Comparison of ENCODE assay signal across 15 cellular contexts in the genomic region with DNA sequence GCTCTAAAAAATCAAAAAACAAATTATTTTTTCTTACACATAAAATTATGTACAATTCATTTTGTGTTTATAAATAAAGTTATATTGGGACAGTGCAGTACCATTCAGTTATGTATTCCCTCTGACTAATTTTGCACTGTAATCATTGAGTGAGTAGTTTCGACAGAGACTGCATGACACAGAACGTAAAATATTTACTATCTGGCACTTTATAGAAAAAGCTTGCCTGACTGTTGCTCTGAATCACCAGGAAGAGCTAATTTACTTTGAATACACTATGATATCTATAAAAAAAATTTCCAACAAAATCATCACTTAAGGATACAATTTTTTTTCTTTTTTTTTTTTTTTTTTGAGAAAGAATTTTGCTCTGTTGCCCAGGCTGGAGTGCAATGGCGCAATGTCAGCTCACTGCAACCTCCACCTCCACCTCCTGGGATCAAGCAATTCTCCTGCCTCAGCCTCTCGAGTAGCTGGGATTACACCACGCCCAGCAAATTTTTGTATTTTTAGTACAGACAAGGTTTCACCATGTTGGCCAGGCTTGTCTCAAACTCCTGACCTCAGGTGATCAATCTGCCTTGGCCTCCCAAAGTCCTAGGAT. TPM values are rescaled to one million over a fixed set of nuclear protein-coding genes. Genes with fewer than 3 reads are reported as not detected.
DNase-seq lines count a peak whose midpoint lies in the region; ATAC-seq and TF ChIP-seq lines count a peak whose summit lies in the region.
"Had no signal": no experiment of that assay in that cellular context is flagged by ENCODE, and none has a peak within 500 bp of the region (broad histone marks: within the 10 kb centered on the region; RNA-seq: fewer than 3 reads in every experiment).

No MANE protein-coding gene starts in this region.

- H3K9me2 ChIP-seq in PC-9 (ENCODE audit: insufficient read depth), result no peaks in the 10 kb centered on the region

- H3K9me3 ChIP-seq in PC-9 (ENCODE audit: insufficient read depth, low read depth), result no peaks in the 10 kb centered on the region
- H3K9me3 ChIP-seq: colonic mucosa, gastroesophageal sphincter, right atrium auricular region had no signal

- no peak overlapping the region for H2AFZ ChIP-seq in PC-9

- ATAC-seq in stimulated activated effector memory CD8-positive, alpha-beta T cell treated with anti-CD3 and anti-CD28 coated beads, Interleukin-12 subunit alpha, Interleukin-12 subunit beta, amount 100 ng/mL, for 72 hours, result no peak
- ATAC-seq: gastroesophageal sphincter; naive thymus-derived CD8-positive, alpha-beta T cell had no signal

- intact Hi-C loops in PC-9 (cut with micrococcal nuclease; ENCODE audit: unreplicated experiment), result no loop called here

- H3K4me1 ChIP-seq in PC-9 (replicated peaks; ENCODE audit: insufficient read depth), result peaks cover 4% of the 10 kb centered on the region; the same call in 1 of the 2 replicates
- H3K4me1 ChIP-seq: colonic mucosa, right atrium auricular region had no signal

- H3K4me1 Mint-ChIP-seq in stimulated activated effector memory CD8-positive, alpha-beta T cell treated with anti-CD3 and anti-CD28 coated beads, Interleukin-12 subunit alpha, Interleukin-12 subunit beta, amount 100 ng/mL, for 72 hours, result no peaks in the 10 kb centered on the region
- H3K4me1 Mint-ChIP-seq in immature natural killer cell, result no peaks in the 10 kb centered on the region
- H3K4me1 Mint-ChIP-seq: activated naive CD4-positive, alpha-beta T cell treated with anti-CD3 and anti-CD28 coated beads, Interleukin-2, amount 10 ng/mL, durations not matched to agents 7 days and 5 days; naive thymus-derived CD8-positive, alpha-beta T cell had no signal

- CTCF ChIA-PET in PC-9 (lab: Charles Lee), result no interaction called here

- TF ChIP-seq CTCF in PC-9 (conservative IDR thresholded peaks at IDR 0.05), result no peak

- no peak overlapping the region for H3K4me2 ChIP-seq in PC-9

- H3F3A ChIP-seq in PC-9 (ENCODE audit: insufficient read depth, low read depth), result peaks cover 4% of the 10 kb centered on the region

- no peaks in the 10 kb centered on the region for H3K36me3 ChIP-seq in PC-9 (ENCODE audit: low read depth)
- H3K36me3 ChIP-seq: colonic mucosa, gastroesophageal sphincter, right atrium auricular region had no signal

- POLR2A ChIA-PET in PC-9 (lab: Charles Lee; ENCODE audit: unreplicated experiment), result no interaction called here

- H3K79me2 ChIP-seq in PC-9 (ENCODE audit: low read depth), result no peaks in the 10 kb centered on the region

- no peak overlapping the region for H3K4me3 Mint-ChIP-seq in stimulated activated effector memory CD8-positive, alpha-beta T cell treated with anti-CD3 and anti-CD28 coated beads, Interleukin-12 subunit alpha, Interleukin-12 subunit beta, amount 100 ng/mL, for 72 hours
- H3K4me3 Mint-ChIP-seq in immature natural killer cell, result no peak overlapping the region
- H3K4me3 Mint-ChIP-seq: activated naive CD4-positive, alpha-beta T cell treated with anti-CD3 and anti-CD28 coated beads, Interleukin-2, amount 10 ng/mL, durations not matched to agents 7 days and 5 days; naive thymus-derived CD8-positive, alpha-beta T cell had no signal

- no peaks in the 10 kb centered on the region for H3K36me3 Mint-ChIP-seq in stimulated activated effector memory CD8-positive, alpha-beta T cell treated with anti-CD3 and anti-CD28 coated beads, Interleukin-12 subunit alpha, Interleukin-12 subunit beta, amount 100 ng/mL, for 72 hours
- H3K36me3 Mint-ChIP-seq in immature natural killer cell, result no peaks in the 10 kb centered on the region
- H3K36me3 Mint-ChIP-seq: activated naive CD4-positive, alpha-beta T cell treated with anti-CD3 and anti-CD28 coated beads, Interleukin-2, amount 10 ng/mL, durations not matched to agents 7 days and 5 days; naive thymus-derived CD8-positive, alpha-beta T cell had no signal

- H3K4me3 ChIP-seq in PC-9, result no peak overlapping the region
- H3K4me3 ChIP-seq: colonic mucosa, gastroesophageal sphincter, right atrium auricular region had no signal

- no peaks in the 10 kb centered on the region for H3K9me3 Mint-ChIP-seq in stimulated activated effector memory CD8-positive, alpha-beta T cell treated with anti-CD3 and anti-CD28 coated beads, Interleukin-12 subunit alpha, Interleukin-12 subunit beta, amount 100 ng/mL, for 72 hours
- H3K9me3 Mint-ChIP-seq in immature natural killer cell, result no peaks in the 10 kb centered on the region
- H3K9me3 Mint-ChIP-seq: activated naive CD4-positive, alpha-beta T cell treated with anti-CD3 and anti-CD28 coated beads, Interleukin-2, amount 10 ng/mL, durations not matched to agents 7 days and 5 days had no signal

- peak overlapping the region; percentile 74 for H3K27ac ChIP-seq in PC-9
- peak overlapping the region; percentile 83 for H3K27ac ChIP-seq in epithelial cell of prostate
- H3K27ac ChIP-seq: colonic mucosa, gastroesophageal sphincter, right atrium auricular region had no signal

- peak; percentile 94 for DNase-seq in GM04503 (ENCODE audit: low read depth)
- peak in 1 of 2 experiments; percentile 79 for DNase-seq in PC-9
- peak; percentile 76 for DNase-seq in epithelial cell of prostate (ENCODE audit: low read depth, low spot score)
- DNase-seq in renal cortical epithelial cell (ENCODE audit: low read depth), result peak; percentile 56
- no peak for DNase-seq in stimulated activated effector memory CD8-positive, alpha-beta T cell treated with anti-CD3 and anti-CD28 coated beads, Interleukin-12 subunit alpha, Interleukin-12 subunit beta, amount 100 ng/mL, for 72 hours (ENCODE audit: low spot score in 2 of 2)
- DNase-seq in immature natural killer cell, result no peak
- no peak for DNase-seq in NCI-H2196 (lab: John Stamatoyannopoulos, UW; ENCODE audit: unreplicated experiment)
- DNase-seq in hippocampal formation (lab: John Stamatoyannopoulos, UW), result no peak
- DNase-seq: activated naive CD4-positive, alpha-beta T cell treated with anti-CD3 and anti-CD28 coated beads, Interleukin-2, amount 10 ng/mL, durations not matched to agents 7 days and 5 days; colonic mucosa; COR-L47; naive thymus-derived CD8-positive, alpha-beta T cell; NCI-H510A treated with DMSO at 0.1 percent for 48 hours had no signal

- no peak overlapping the region for H3K27ac Mint-ChIP-seq in stimulated activated effector memory CD8-positive, alpha-beta T cell treated with anti-CD3 and anti-CD28 coated beads, Interleukin-12 subunit alpha, Interleukin-12 subunit beta, amount 100 ng/mL, for 72 hours
- H3K27ac Mint-ChIP-seq in immature natural killer cell, result no peak overlapping the region
- H3K27ac Mint-ChIP-seq: activated naive CD4-positive, alpha-beta T cell treated with anti-CD3 and anti-CD28 coated beads, Interleukin-2, amount 10 ng/mL, durations not matched to agents 7 days and 5 days had no signal

- H4K20me1 ChIP-seq in PC-9 (ENCODE audit: insufficient read depth), result no peaks in the 10 kb centered on the region

- no TSS peak for BruUV-seq in PC-9 (replicated peaks; lab: Mats Ljungman, UMichigan)

- H3K27me3 Mint-ChIP-seq in immature natural killer cell (ENCODE audit: low read depth in 3 of 3), result peaks cover 0 to 2% (median 0%) of the 10 kb centered on the region in 3 donors

- H3K27me3 ChIP-seq in PC-9 (ENCODE audit: insufficient read depth, low read depth), result no peaks in the 10 kb centered on the region
- H3K27me3 ChIP-seq: colonic mucosa, gastroesophageal sphincter, right atrium auricular region had no signal

RNA-seq across cellular contexts. Expression of gene KHDC1L, which starts 11.0 kb away (rescaled TPM):
- total RNA-seq in PC-9 (2021) (1.1 TPM in 1 of 2 replicates, not detected in the other), renal cortical epithelial cell (not detected in 2 replicates)
- polyA plus RNA-seq in immature natural killer cell, result under 1 TPM in 1 of 3 donors, not detected in 2; 0.77 TPM
- total RNA-seq: colonic mucosa; gastroesophageal sphincter; naive thymus-derived CD8-positive, alpha-beta T cell; right atrium auricular region had no signal
- polyA plus RNA-seq: naive thymus-derived CD8-positive, alpha-beta T cell had no signal

RNA-seq across cellular contexts. Expression of gene KHDC1, which starts 26.7 kb away (rescaled TPM):
- total RNA-seq in PC-9 (2021), result 14.3 and 16.2 TPM in 2 replicates
- total RNA-seq in renal cortical epithelial cell, result 2.9 and 3.6 TPM in 2 replicates
- 1 to 10 TPM; 4.3 to 7.4 (median 7.2) TPM for polyA plus RNA-seq in immature natural killer cell

Comparison
In these comparisons a context has a peak if more than half of its experiments do, and no peak if none do; other contexts are left out.
1. DNase-seq: peak in GM04503 (single experiment), epithelial cell of prostate (single experiment) and renal cortical epithelial cell (single experiment); none in stimulated activated effector memory CD8-positive, alpha-beta T cell treated with anti-CD3 and anti-CD28 coated beads, Interleukin-12 subunit alpha, Interleukin-12 subunit beta, amount 100 ng/mL, for 72 hours (0 of 2), immature natural killer cell (0 of 3), NCI-H2196 (single experiment) and hippocampal formation (0 of 2).